ENCODE assay signal across 3 cellular contexts in genomic region chr14:33997611-33998010, GRCh38.
TF ChIP-seq lines count a peak whose summit lies in the region.

No MANE protein-coding gene starts in this region.

TF ChIP-seq in A549, 52 proteins besides CTCF, POLR2A, EP300 and RAD21:
- TF ChIP-seq NFE2L2 (conservative IDR thresholded peaks at IDR 0.05; ENCODE audit: low read length) (peak; percentile 56), NPAS2 (CRISPR knock-in tag; IDR thresholded peaks at IDR 0.05; ENCODE audit: borderline replicate concordance) (no peak), MAFK (IDR thresholded peaks at IDR 0.05; ENCODE audit: partially characterized antibody) (peak; percentile 86)

TF ChIP-seq in IMR-90, 13 proteins besides CTCF, POLR2A, EP300 and RAD21:
- TF ChIP-seq CEBPB (IDR thresholded peaks at IDR 0.05; ENCODE audit: low read depth, low read length) (no peak), NFE2L2 (IDR thresholded peaks at IDR 0.05; ENCODE audit: low read depth, low read length) (peak; percentile 59; the same call in 1 of the 2 replicates)

TF ChIP-seq in K562, 482 proteins besides CTCF, POLR2A, EP300 and RAD21:
- no peak for TF ChIP-seq TAF7 (tag; IDR thresholded peaks at IDR 0.05)
- TF ChIP-seq NFE2 (IDR thresholded peaks at IDR 0.05; ENCODE audit: low read depth) = peak; percentile 77
- TF ChIP-seq ZNF592 (IDR thresholded peaks at IDR 0.05) = 0 out of 2 replicates have a peak, but pooled peaks have one; percentile 40
- TF ChIP-seq HDAC6 (IDR thresholded peaks at IDR 0.05; ENCODE audit: low read depth, low read length) = no peak
- no peak for TF ChIP-seq BRF1 (IDR thresholded peaks at IDR 0.05; ENCODE audit: borderline replicate concordance, extremely low read depth, insufficient read length)
- TF ChIP-seq POLR3G (IDR thresholded peaks at IDR 0.05; ENCODE audit: extremely low read depth, insufficient read length, insufficient replicate concordance) = no peak
- TF ChIP-seq TEAD4 (IDR thresholded peaks at IDR 0.05; ENCODE audit: low read length) = no peak
- no peak for TF ChIP-seq TEAD4 (CRISPR knock-in tag; IDR thresholded peaks at IDR 0.05; ENCODE audit: borderline replicate concordance)
- TF ChIP-seq ZNF639 (CRISPR knock-in tag; conservative IDR thresholded peaks at IDR 0.05 in 1 of 2, IDR thresholded peaks at IDR 0.05 in 1 of 2) = no peak
- TF ChIP-seq DNMT1 (IDR thresholded peaks at IDR 0.05) = no peak
- peak; percentile 92 for TF ChIP-seq MAFG (tag; conservative IDR thresholded peaks at IDR 0.05)
- TF ChIP-seq C11orf30 (IDR thresholded peaks at IDR 0.05; ENCODE audit: low read depth) = peak; percentile 83
- TF ChIP-seq NFE2L1 (tag; IDR thresholded peaks at IDR 0.05; ENCODE audit: borderline replicate concordance, low read depth) = peak; percentile 77; the same call in 1 of the 2 replicates
- TF ChIP-seq MAFF (IDR thresholded peaks at IDR 0.05; ENCODE audit: low read length) = peak; percentile 82
- TF ChIP-seq BACH1 (tag; IDR thresholded peaks at IDR 0.05) = peak; percentile 84; the same call in 1 of the 2 replicates
- peak; percentile 93 for TF ChIP-seq ZNF316 (IDR thresholded peaks at IDR 0.05)
- TF ChIP-seq MAFK (IDR thresholded peaks at IDR 0.05; ENCODE audit: low read length) = peak; percentile 66; the same call in 1 of the 2 replicates
- no peak for TF ChIP-seq ZNF512 (tag; IDR thresholded peaks at IDR 0.05)
